ENCODE assay signal across 9 cellular contexts in genomic region chr2:225008179-225008829, GRCh38. TPM values are rescaled to one million over a fixed set of nuclear protein-coding genes. Genes with fewer than 3 reads are reported as not detected.
A peak's percentile ranks its signal among the peaks of the same experiment; 100 is the strongest.
DNase-seq lines count a peak whose midpoint lies in the region; ATAC-seq and TF ChIP-seq lines count a peak whose summit lies in the region.
"Had no signal": no experiment of that assay in that cellular context is flagged by ENCODE, and none has a peak within 500 bp of the region (broad histone marks: within the 10 kb centered on the region; RNA-seq: fewer than 3 reads in every experiment).

No MANE protein-coding gene starts in this region.

- H3K4me3 Mint-ChIP-seq in activated naive CD8-positive, alpha-beta T cell treated with anti-CD3 and anti-CD28 coated beads, Interleukin-2, amount 50 U/mL, for 24 hours, result no peak overlapping the region

- intact Hi-C loops in transverse colon (cut with DNase I; ENCODE audit: low total_unique reads), result no loop called here

- peak; percentile 63 for ATAC-seq in GM18498 (IDR thresholded peaks at IDR 0.05; ENCODE audit: unreplicated experiment)
- ATAC-seq in GM21526 (IDR thresholded peaks at IDR 0.05; ENCODE audit: low FRiP score, unreplicated experiment), result peak; percentile 64
- peak; percentile 69 for ATAC-seq in HG03378 (IDR thresholded peaks at IDR 0.05; ENCODE audit: unreplicated experiment)
- ATAC-seq in activated naive CD8-positive, alpha-beta T cell treated with anti-CD3 and anti-CD28 coated beads, Interleukin-2, amount 50 U/mL, for 24 hours, result no peak

- H3K9me3 Mint-ChIP-seq in activated naive CD8-positive, alpha-beta T cell treated with anti-CD3 and anti-CD28 coated beads, Interleukin-2, amount 50 U/mL, for 24 hours, result peaks cover 3% of the 10 kb centered on the region

- TF ChIP-seq CTCF in transverse colon (IDR thresholded peaks at IDR 0.05) (no peak), right atrium auricular region (IDR thresholded peaks at IDR 0.05) (no peak)

- H3K4me1 ChIP-seq in transverse colon (peaks cover 0 to 19% (median 2%) of the 10 kb centered on the region in 4 donors), right atrium auricular region (no peaks in the 10 kb centered on the region)

- no peak for TF ChIP-seq EP300 in transverse colon (IDR thresholded peaks at IDR 0.05; ENCODE audit: low read depth)

- no peaks in the 10 kb centered on the region for H3K27me3 Mint-ChIP-seq in activated naive CD8-positive, alpha-beta T cell treated with anti-CD3 and anti-CD28 coated beads, Interleukin-2, amount 50 U/mL, for 24 hours

- no peak overlapping the region for H3K27ac ChIP-seq in transverse colon
- no peak overlapping the region for H3K27ac ChIP-seq in right atrium auricular region

- no peak for DNase-seq in activated naive CD8-positive, alpha-beta T cell treated with anti-CD3 and anti-CD28 coated beads, Interleukin-2, amount 50 U/mL, for 24 hours
- DNase-seq in Ammon's horn (ENCODE audit: low spot score) (no peak), NCI-H2171 (lab: John Stamatoyannopoulos, UW) (no peak), transverse colon (no peak), right atrium auricular region (ENCODE audit: low spot score) (no peak)
- DNase-seq: NCI-H2227 treated with DMSO at 0.1 percent for 48 hours had no signal

- H3K9me3 ChIP-seq in transverse colon (no peaks in the 10 kb centered on the region), right atrium auricular region (no peaks in the 10 kb centered on the region)

- H3K27me3 ChIP-seq in transverse colon, result no peaks in the 10 kb centered on the region
- H3K27me3 ChIP-seq in right atrium auricular region, result no peaks in the 10 kb centered on the region

- H3K27ac Mint-ChIP-seq in activated naive CD8-positive, alpha-beta T cell treated with anti-CD3 and anti-CD28 coated beads, Interleukin-2, amount 50 U/mL, for 24 hours, result peak overlapping the region; percentile 61

- H3K4me1 Mint-ChIP-seq in activated naive CD8-positive, alpha-beta T cell treated with anti-CD3 and anti-CD28 coated beads, Interleukin-2, amount 50 U/mL, for 24 hours, result peaks cover 96% of the 10 kb centered on the region

- peaks cover 9% of the 10 kb centered on the region for H3K36me3 Mint-ChIP-seq in activated naive CD8-positive, alpha-beta T cell treated with anti-CD3 and anti-CD28 coated beads, Interleukin-2, amount 50 U/mL, for 24 hours (ENCODE audit: low read depth)

- no peak for TF ChIP-seq POLR2A in transverse colon (IDR thresholded peaks at IDR 0.05)

- WGBS in transverse colon (ENCODE audit: low coverage in 1 of 2), 2 donors, result 70 to 79% methylated on average over 2 of the region's 2 CpGs

- in situ Hi-C loops in transverse colon (cut with MboI; ENCODE audit: low pct_ligation_motif_present in 1 of 4, low pct_unique_long_range_greater_than_20kb in 1 of 4, low sequenced_read_pairs in 3 of 4), result loop anchor here in 1 of 4 donors (10.0 kb wide), 1 partner anchor 214 kb away; no protein-coding TSS in a partner anchor

- H3K36me3 ChIP-seq in transverse colon (no peaks in the 10 kb centered on the region), right atrium auricular region (no peaks in the 10 kb centered on the region)

- H3K4me3 ChIP-seq in transverse colon (no peak overlapping the region), right atrium auricular region (no peak overlapping the region)

RNA-seq across cellular contexts. Expression of gene DOCK10, which starts 34.0 kb away (rescaled TPM):
- total RNA-seq in transverse colon, result 10 to 100 TPM in 2 of 4 donors, 1 to 10 TPM in 2; 5.2 to 64.7 (median 14.5) TPM
- total RNA-seq in right atrium auricular region, result 1 to 10 TPM in 1 of 2 donors, under 1 TPM in 1; 0.93 to 2.0 TPM
